Comparison of ENCODE assay signal across 17 cellular contexts in the genomic region with DNA sequence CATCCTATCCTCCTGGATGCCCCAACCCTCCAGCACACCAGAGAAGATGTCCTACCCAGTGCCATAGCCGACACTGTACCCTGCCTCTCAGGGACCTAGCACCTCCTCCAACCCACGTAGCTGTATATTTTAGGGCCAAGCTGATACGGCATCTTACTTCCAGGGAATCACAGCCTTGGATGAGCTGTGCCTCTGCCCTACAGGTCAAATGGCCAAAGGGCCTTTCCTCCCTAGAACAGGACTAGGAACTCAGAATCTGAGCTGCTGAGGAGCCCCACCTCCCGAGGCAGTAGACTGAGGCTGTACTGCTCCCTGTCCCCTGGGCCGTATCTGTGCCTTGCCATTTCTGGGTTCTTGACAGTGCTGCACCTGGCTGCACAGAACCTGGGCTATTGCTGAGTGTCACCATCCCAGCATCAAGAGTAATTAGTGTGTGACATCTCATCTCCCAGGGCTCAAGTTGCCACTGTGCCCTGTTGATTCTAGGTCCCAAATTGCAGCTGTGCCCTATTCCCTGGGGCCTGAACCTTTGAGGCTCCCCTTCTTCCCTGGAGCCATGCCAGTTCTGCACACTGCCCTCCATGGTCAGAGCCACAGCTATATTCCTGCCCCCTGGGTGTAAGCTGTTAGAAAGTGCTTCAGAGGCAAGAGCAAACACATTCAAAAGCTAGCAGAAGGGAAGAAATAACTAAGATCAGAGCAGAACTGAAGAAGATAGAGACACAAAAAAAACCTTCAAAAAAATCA. TPM values are rescaled to one million over a fixed set of nuclear protein-coding genes. Genes with fewer than 3 reads are reported as not detected.
A peak's percentile ranks its signal among the peaks of the same experiment; 100 is the strongest.
DNase-seq lines count a peak whose midpoint lies in the region; ATAC-seq and TF ChIP-seq lines count a peak whose summit lies in the region.
"Had no signal": no experiment of that assay in that cellular context is flagged by ENCODE, and none has a peak within 500 bp of the region (broad histone marks: within the 10 kb centered on the region; RNA-seq: fewer than 3 reads in every experiment).

No MANE protein-coding gene starts in this region.

- H3K4me1 ChIP-seq in BLaER1 treated with 17β-estradiol and CSF1 and Interleukin-3, amounts not matched to agents 10 nM and 100 nM, result peaks cover 38 to 58% (median 50%) of the 10 kb centered on the region in 10 experiments
- H3K4me1 ChIP-seq in mucosa of descending colon (ENCODE audit: low read depth), result no peaks in the 10 kb centered on the region
- H3K4me1 ChIP-seq: breast epithelium had no signal

- DNase-seq in DMS153 treated with DMSO at 0.1 percent for 48 hours (lab: John Stamatoyannopoulos, UW; ENCODE audit: unreplicated experiment) (peak; percentile 10), NCI-H345 treated with DMSO at 0.1 percent for 48 hours (lab: John Stamatoyannopoulos, UW; ENCODE audit: unreplicated experiment) (peak; percentile 77), mucosa of descending colon (no peak), COR-L47 (lab: John Stamatoyannopoulos, UW) (no peak), NCI-H1930 (lab: John Stamatoyannopoulos, UW) (no peak), DMS 273 treated with DMSO at 0.1 percent for 48 hours (lab: John Stamatoyannopoulos, UW) (no peak)
- DNase-seq: activated CD4-positive, CD25-positive, alpha-beta regulatory T cell; activated CD8-positive, alpha-beta memory T cell treated with anti-CD3 and anti-CD28 coated beads, Interleukin-2, amount 50 U/mL, for 4 hours; NCI-H2227 treated with DMSO at 0.1 percent for 48 hours; ovary; SIG-M5; stimulated activated CD4-positive, alpha-beta T cell treated with anti-CD3 and anti-CD28 coated beads, Interleukin-4, amount 100 ng/mL, for 1 hour; T-helper 17 cell; tibial artery had no signal

- peak overlapping the region; percentile 14 to 91 (median 74); a peak in 20 of 22 replicates for H3K4me2 ChIP-seq in BLaER1 treated with 17β-estradiol and CSF1 and Interleukin-3, amounts not matched to agents 10 nM and 100 nM

- H3K9me3 ChIP-seq in BLaER1 treated with 17β-estradiol and CSF1 and Interleukin-3, amounts not matched to agents 10 nM and 100 nM (replicated peaks in 1 of 11), result peaks cover 26 to 39% (median 32%) of the 10 kb centered on the region in 11 experiments
- H3K9me3 ChIP-seq in mucosa of descending colon, result peaks cover 8% of the 10 kb centered on the region
- H3K9me3 ChIP-seq: ovary had no signal

- H3K27me3 ChIP-seq in BLaER1 treated with 17β-estradiol and CSF1 and Interleukin-3, amounts not matched to agents 10 nM and 100 nM, result no peaks in the 10 kb centered on the region
- H3K27me3 ChIP-seq: breast epithelium, ovary, tibial artery had no signal

- no peaks in the 10 kb centered on the region for H4K20me1 ChIP-seq in BLaER1 treated with 17β-estradiol and CSF1 and Interleukin-3, amounts not matched to agents 10 nM and 100 nM

- TF ChIP-seq CTCF in mucosa of descending colon (IDR thresholded peaks at IDR 0.05), result no peak

- intact Hi-C loops in mucosa of descending colon (cut with DNase I, micrococcal nuclease), result no loop called here

- peaks cover 0 to 15% (median 5%) of the 10 kb centered on the region in 11 experiments; a peak in 7 of 22 replicates for H3K36me3 ChIP-seq in BLaER1 treated with 17β-estradiol and CSF1 and Interleukin-3, amounts not matched to agents 10 nM and 100 nM
- no peaks in the 10 kb centered on the region for H3K36me3 ChIP-seq in mucosa of descending colon (ENCODE audit: low read depth)
- H3K36me3 ChIP-seq: breast epithelium, ovary had no signal

- peak overlapping the region in 5 of 11 experiments; percentile 0 to 62 (median 46); a peak in 8 of 22 replicates for H3K9ac ChIP-seq in BLaER1 treated with 17β-estradiol and CSF1 and Interleukin-3, amounts not matched to agents 10 nM and 100 nM

- peak; percentile 11 for ATAC-seq in mucosa of descending colon
- ATAC-seq: activated naive CD4-positive, alpha-beta T cell treated with anti-CD3 and anti-CD28 coated beads, Interleukin-2, amount 50 U/mL, for 72 hours; T-helper 17 cell had no signal

- H3K4me3 ChIP-seq in BLaER1 treated with 17β-estradiol and CSF1 and Interleukin-3, amounts not matched to agents 10 nM and 100 nM, result no peak overlapping the region; a peak in 1 of 20 replicates
- H3K4me3 ChIP-seq in mucosa of descending colon, result no peak overlapping the region
- H3K4me3 ChIP-seq: breast epithelium, ovary, tibial artery had no signal

- peak overlapping the region in 8 of 11 experiments; percentile 28 to 70 (median 56); a peak in 16 of 22 replicates for H3K27ac ChIP-seq in BLaER1 treated with 17β-estradiol and CSF1 and Interleukin-3, amounts not matched to agents 10 nM and 100 nM
- H3K27ac ChIP-seq: breast epithelium, ovary, tibial artery had no signal

RNA-seq across cellular contexts. Expression of a gene that starts 41.0 kb away (rescaled TPM):
- 10 to 100 TPM; 19.1 to 31.5 (median 27.0) TPM for total RNA-seq in mucosa of descending colon

Comparison
In these comparisons a context has a peak if more than half of its experiments do, and no peak if none do; other contexts are left out.
1. DNase-seq: peak in DMS153 treated with DMSO at 0.1 percent for 48 hours (single experiment) and NCI-H345 treated with DMSO at 0.1 percent for 48 hours (single experiment); none in mucosa of descending colon (0 of 3), COR-L47 (single experiment), NCI-H1930 (0 of 2) and DMS 273 treated with DMSO at 0.1 percent for 48 hours (single experiment).